22 cellular contexts compared by ENCODE assay signal in genomic region chr5:110909415-110909814, GRCh38.
A peak's percentile ranks its signal among the peaks of the same experiment; 100 is the strongest.
DNase-seq lines count a peak whose midpoint lies in the region; ATAC-seq and TF ChIP-seq lines count a peak whose summit lies in the region.
"Had no signal": no experiment of that assay in that cellular context is flagged by ENCODE, and none has a peak within 500 bp of the region (broad histone marks: within the 10 kb centered on the region; RNA-seq: fewer than 3 reads in every experiment).

No MANE protein-coding gene starts in this region.

- CTCF ChIA-PET in CD4-positive, alpha-beta memory T cell (lab: Charles Lee; ENCODE audit: partially characterized antibody), result no interaction called here

- H3F3A ChIP-seq in smooth muscle cell (ENCODE audit: low read depth), result no peaks in the 10 kb centered on the region

- POLR2A ChIA-PET in CD4-positive, alpha-beta memory T cell (lab: Charles Lee; ENCODE audit: partially characterized antibody), result no interaction called here

- DNase-seq in left ventricle myocardium inferior (no peak), right atrium auricular region (ENCODE audit: low spot score) (no peak), smooth muscle cell (lab: John Stamatoyannopoulos, UW; ENCODE audit: unreplicated experiment) (no peak), epidermal melanocyte (ENCODE audit: insufficient read length, low spot score) (no peak), left lung (no peak)
- no peak for DNase-seq in CD4-positive, alpha-beta memory T cell
- DNase-seq: activated B cell treated with CpG ODN at 0.5 μM for 24 hours; activated CD4-positive, alpha-beta T cell treated with anti-CD3 and anti-CD28 coated beads, Interleukin-2, amount 50 U/mL, for 4 hours; activated gamma-delta T cell; adrenal gland; dermis blood vessel endothelial cell; heart right ventricle; midbrain; NCI-H146; NCI-H524; right lobe of liver; upper lobe of right lung had no signal

- H3K4me3 ChIP-seq in left ventricle myocardium inferior (no peak overlapping the region), right atrium auricular region (no peak overlapping the region), smooth muscle cell (no peak overlapping the region), left lung (no peak overlapping the region)
- H3K4me3 ChIP-seq in CD4-positive, alpha-beta memory T cell (ENCODE audit: low read length in 2 of 2), result no peak overlapping the region
- H3K4me3 ChIP-seq: adrenal gland, cardiac muscle cell, heart right ventricle, right lobe of liver, upper lobe of right lung had no signal

- no peaks in the 10 kb centered on the region for H3K79me2 ChIP-seq in smooth muscle cell (ENCODE audit: low read depth)

- ATAC-seq in HG03280 (IDR thresholded peaks at IDR 0.05; ENCODE audit: unreplicated experiment) (peak; percentile 50), left lung (no peak)
- peak; percentile 40 for ATAC-seq in activated T-helper 17 cell treated with anti-CD3 and anti-CD28 coated beads, Interleukin-2, amount 50 U/mL, for 72 hours (replicated peaks)
- ATAC-seq: upper lobe of right lung had no signal

- no peaks in the 10 kb centered on the region for H3K36me3 Mint-ChIP-seq in activated T-helper 17 cell treated with anti-CD3 and anti-CD28 coated beads, Interleukin-2, amount 50 U/mL, for 72 hours (ENCODE audit: low read depth)
- H3K36me3 Mint-ChIP-seq in CD4-positive, alpha-beta memory T cell, result no peaks in the 10 kb centered on the region
- H3K36me3 Mint-ChIP-seq: IgD-negative memory B cell had no signal

- no peak overlapping the region for H3K4me3 Mint-ChIP-seq in activated T-helper 17 cell treated with anti-CD3 and anti-CD28 coated beads, Interleukin-2, amount 50 U/mL, for 72 hours
- no peak overlapping the region for H3K4me3 Mint-ChIP-seq in CD4-positive, alpha-beta memory T cell
- H3K4me3 Mint-ChIP-seq: activated B cell treated with CpG ODN at 0.5 μM for 24 hours, IgD-negative memory B cell, nephron had no signal

- no peaks in the 10 kb centered on the region for H4K20me1 ChIP-seq in smooth muscle cell (ENCODE audit: low read depth)

- H2AFZ ChIP-seq in smooth muscle cell (ENCODE audit: low read depth), result peak overlapping the region; percentile 33

- H3K36me3 ChIP-seq in left ventricle myocardium inferior (no peaks in the 10 kb centered on the region), right atrium auricular region (no peaks in the 10 kb centered on the region), smooth muscle cell (ENCODE audit: low read depth) (no peaks in the 10 kb centered on the region), left lung (no peaks in the 10 kb centered on the region)
- no peaks in the 10 kb centered on the region for H3K36me3 ChIP-seq in CD4-positive, alpha-beta memory T cell (ENCODE audit: insufficient read depth, low read length)
- H3K36me3 ChIP-seq: adrenal gland, cardiac muscle cell, heart right ventricle, right lobe of liver, upper lobe of right lung had no signal

- no peak overlapping the region for H3K9ac ChIP-seq in smooth muscle cell (ENCODE audit: low read depth)

- H3K27me3 ChIP-seq in left ventricle myocardium inferior (ENCODE audit: low read depth), result no peaks in the 10 kb centered on the region
- no peaks in the 10 kb centered on the region for H3K27me3 ChIP-seq in right atrium auricular region
- no peaks in the 10 kb centered on the region for H3K27me3 ChIP-seq in smooth muscle cell (ENCODE audit: low read depth)
- H3K27me3 ChIP-seq in left lung, result no peaks in the 10 kb centered on the region
- no peaks in the 10 kb centered on the region for H3K27me3 ChIP-seq in CD4-positive, alpha-beta memory T cell (ENCODE audit: insufficient read depth, low read length)
- H3K27me3 ChIP-seq: adrenal gland, cardiac muscle cell, heart right ventricle, right lobe of liver, upper lobe of right lung had no signal

- peaks cover 15% of the 10 kb centered on the region for H3K4me1 ChIP-seq in left ventricle myocardium inferior
- no peaks in the 10 kb centered on the region for H3K4me1 ChIP-seq in right atrium auricular region
- H3K4me1 ChIP-seq in smooth muscle cell (ENCODE audit: low read depth), result no peaks in the 10 kb centered on the region
- H3K4me1 ChIP-seq in left lung, result no peaks in the 10 kb centered on the region
- no peaks in the 10 kb centered on the region for H3K4me1 ChIP-seq in CD4-positive, alpha-beta memory T cell (ENCODE audit: insufficient read depth, low read length)
- H3K4me1 ChIP-seq: adrenal gland, upper lobe of right lung had no signal

- peaks cover 3% of the 10 kb centered on the region for H3K9me3 Mint-ChIP-seq in activated T-helper 17 cell treated with anti-CD3 and anti-CD28 coated beads, Interleukin-2, amount 50 U/mL, for 72 hours
- H3K9me3 Mint-ChIP-seq in CD4-positive, alpha-beta memory T cell, result peaks cover 0 to 15% (median 5%) of the 10 kb centered on the region in 8 donors
- H3K9me3 Mint-ChIP-seq: activated B cell treated with CpG ODN at 0.5 μM for 24 hours had no signal

- H3K9me3 ChIP-seq in left ventricle myocardium inferior (replicated peaks) (peaks cover 10% of the 10 kb centered on the region), right atrium auricular region (no peaks in the 10 kb centered on the region), smooth muscle cell (replicated peaks; ENCODE audit: low read depth) (no peaks in the 10 kb centered on the region), left lung (peaks cover 0 to 5% of the 10 kb centered on the region in 2 donors)
- H3K9me3 ChIP-seq in CD4-positive, alpha-beta memory T cell (ENCODE audit: control insufficient read depth in 1 of 2, low read length in 2 of 2), result no peaks in the 10 kb centered on the region
- H3K9me3 ChIP-seq: adrenal gland, right lobe of liver, upper lobe of right lung had no signal

- peak overlapping the region; percentile 22 for H3K4me2 ChIP-seq in smooth muscle cell

- intact Hi-C loops in left ventricle myocardium inferior (cut with micrococcal nuclease), result no loop called here
- intact Hi-C loops in left lung (cut with DNase I), result no loop called here
- intact Hi-C loops in CD4-positive, alpha-beta memory T cell (cut with micrococcal nuclease), result no loop called here

- WGBS in smooth muscle cell (ENCODE audit: low lambda C conversion rate), result 86% methylated on average over 1 of the region's 1 CpG

- peaks cover 18% of the 10 kb centered on the region for H3K27me3 Mint-ChIP-seq in activated T-helper 17 cell treated with anti-CD3 and anti-CD28 coated beads, Interleukin-2, amount 50 U/mL, for 72 hours
- H3K27me3 Mint-ChIP-seq in CD4-positive, alpha-beta memory T cell, result peaks cover 0 to 6% of the 10 kb centered on the region in 2 donors
- H3K27me3 Mint-ChIP-seq: activated B cell treated with CpG ODN at 0.5 μM for 24 hours, IgD-negative memory B cell had no signal

- TF ChIP-seq CTCF in left ventricle myocardium inferior (IDR thresholded peaks at IDR 0.05; ENCODE audit: borderline replicate concordance) (no peak), right atrium auricular region (IDR thresholded peaks at IDR 0.05) (no peak), smooth muscle cell (IDR thresholded peaks at IDR 0.05; ENCODE audit: borderline replicate concordance, insufficient read depth, poor library complexity, severe bottlenecking) (no peak), left lung (IDR thresholded peaks at IDR 0.05) (no peak)

- no peak overlapping the region for H3K27ac Mint-ChIP-seq in activated T-helper 17 cell treated with anti-CD3 and anti-CD28 coated beads, Interleukin-2, amount 50 U/mL, for 72 hours
- no peak overlapping the region for H3K27ac Mint-ChIP-seq in CD4-positive, alpha-beta memory T cell
- H3K27ac Mint-ChIP-seq: activated B cell treated with CpG ODN at 0.5 μM for 24 hours, IgD-negative memory B cell, nephron had no signal

- H3K27ac ChIP-seq in left ventricle myocardium inferior (replicated peaks) (peak overlapping the region; percentile 4), right atrium auricular region (no peak overlapping the region), smooth muscle cell (ENCODE audit: low read depth) (no peak overlapping the region), left lung (no peak overlapping the region)
- H3K27ac ChIP-seq in CD4-positive, alpha-beta memory T cell (ENCODE audit: low read depth, low read length), result no peak overlapping the region
- H3K27ac ChIP-seq: adrenal gland, cardiac muscle cell, heart right ventricle, right lobe of liver, upper lobe of right lung had no signal

- no peaks in the 10 kb centered on the region for H3K4me1 Mint-ChIP-seq in activated T-helper 17 cell treated with anti-CD3 and anti-CD28 coated beads, Interleukin-2, amount 50 U/mL, for 72 hours
- no peaks in the 10 kb centered on the region for H3K4me1 Mint-ChIP-seq in CD4-positive, alpha-beta memory T cell
- H3K4me1 Mint-ChIP-seq: activated B cell treated with CpG ODN at 0.5 μM for 24 hours, nephron had no signal
